ENCODE assay signal across 21 cellular contexts in the genomic region with DNA sequence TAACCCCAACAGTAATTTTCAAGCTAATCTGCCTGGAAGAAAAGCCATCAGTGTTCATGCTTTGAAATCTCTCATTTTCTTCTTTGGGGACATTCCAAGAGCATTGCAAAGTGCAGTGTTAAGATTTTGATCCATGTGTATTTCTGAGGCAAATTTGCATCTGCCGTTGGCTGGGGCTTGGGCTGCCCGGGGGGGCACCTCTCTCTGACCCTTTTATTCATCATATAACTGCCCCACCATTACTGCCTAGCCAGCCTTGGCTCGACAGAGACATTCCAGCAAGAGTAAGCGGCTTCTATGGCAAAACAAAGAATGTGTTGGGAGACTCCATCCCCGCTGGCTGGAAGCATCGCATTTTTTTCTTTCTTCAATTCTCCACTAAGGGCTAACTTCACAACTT.
DNase-seq lines count a peak whose midpoint lies in the region; ATAC-seq, FAIRE-seq and TF ChIP-seq lines count a peak whose summit lies in the region.
"Had no signal": no experiment of that assay in that cellular context is flagged by ENCODE, and none has a peak within 500 bp of the region (broad histone marks: within the 10 kb centered on the region; RNA-seq: fewer than 3 reads in every experiment).

No MANE protein-coding gene starts in this region.

- no peak overlapping the region for H3K27ac ChIP-seq in kidney (ENCODE audit: low read depth in 2 of 2, low read length in 2 of 2)
- H3K27ac ChIP-seq: GM23248, PC-9 had no signal

- ATAC-seq in GM21423 (IDR thresholded peaks at IDR 0.05; ENCODE audit: unreplicated experiment) = no peak
- no peak for ATAC-seq in HG02623 (IDR thresholded peaks at IDR 0.05; ENCODE audit: unreplicated experiment)
- ATAC-seq: Right ventricle myocardium inferior had no signal

- no peak overlapping the region for H3K9ac ChIP-seq in kidney (ENCODE audit: low read length in 2 of 2)
- H3K9ac ChIP-seq: GM23248 had no signal

- no peak overlapping the region for H3K4me3 ChIP-seq in kidney (ENCODE audit: low read length in 2 of 2)
- H3K4me3 ChIP-seq: GM23248, PC-9 had no signal

- H3K9me3 ChIP-seq in kidney (ENCODE audit: control insufficient read depth in 1 of 2, low read length in 2 of 2) = no peaks in the 10 kb centered on the region

- DNase-seq in Ammon's horn (ENCODE audit: low spot score) = peak; percentile 45
- peak; percentile 20 for DNase-seq in astrocyte of the hippocampus (ENCODE audit: low read depth, low spot score)
- DNase-seq in kidney = peak; percentile 39
- DNase-seq in pons (ENCODE audit: low spot score) = peak; percentile 22
- no peak for DNase-seq in NCI-H2196 treated with DMSO at 0.1 percent for 48 hours (lab: John Stamatoyannopoulos, UW; ENCODE audit: unreplicated experiment)
- DNase-seq: 8988T, ACHN, Calu3, DND-41, GM23248, H7, IMR-90, KG1, MM.1S, NCI-H2029, NCI-H526 treated with DMSO at 0.1 percent for 48 hours, PC-9 had no signal

- TF ChIP-seq CTCF in kidney (IDR thresholded peaks at IDR 0.05; ENCODE audit: borderline replicate concordance, extremely low read depth, insufficient read depth) = no peak

- no peak for FAIRE-seq in kidney (lab: Jason Lieb, UNC)
- FAIRE-seq: GM18507 had no signal

- no peaks in the 10 kb centered on the region for H3K4me1 ChIP-seq in kidney (ENCODE audit: control insufficient read depth in 1 of 2, insufficient read depth in 1 of 2, low read depth in 1 of 2, low read length in 2 of 2)

- no peaks in the 10 kb centered on the region for H3K36me3 ChIP-seq in kidney (ENCODE audit: control insufficient read depth in 1 of 2, insufficient read depth in 2 of 2, low read length in 2 of 2)

- intact Hi-C loops in kidney (cut with DNase I) = no loop called here
